13 cellular contexts compared by ENCODE assay signal in the genomic region with DNA sequence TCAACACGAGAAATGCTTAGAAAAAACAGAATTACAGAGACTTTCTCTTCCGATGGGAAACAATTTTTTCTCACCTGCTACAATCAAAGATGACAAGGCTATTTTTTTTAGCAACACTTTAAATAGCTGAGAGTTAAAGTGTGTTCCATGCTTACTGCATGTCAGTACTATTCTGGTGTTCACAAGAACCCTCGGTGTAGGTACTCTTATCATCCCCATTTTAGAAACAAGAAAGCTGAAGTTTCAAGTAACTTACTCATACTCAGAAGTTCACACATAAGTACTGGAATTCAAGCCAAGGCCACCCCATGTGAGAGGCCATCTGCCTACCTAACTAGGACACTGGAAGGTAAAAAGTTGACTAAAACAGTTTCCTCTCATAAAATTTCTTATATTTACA. TPM values are rescaled to one million over a fixed set of nuclear protein-coding genes. Genes with fewer than 3 reads are reported as not detected.
DNase-seq lines count a peak whose midpoint lies in the region; ATAC-seq and TF ChIP-seq lines count a peak whose summit lies in the region.
"Had no signal": no experiment of that assay in that cellular context is flagged by ENCODE, and none has a peak within 500 bp of the region (broad histone marks: within the 10 kb centered on the region; RNA-seq: fewer than 3 reads in every experiment).

No MANE protein-coding gene starts in this region.

- no peaks in the 10 kb centered on the region for H3K4me1 Mint-ChIP-seq in T-cell
- H3K4me1 Mint-ChIP-seq in natural killer cell, result no peaks in the 10 kb centered on the region
- H3K4me1 Mint-ChIP-seq: activated naive CD4-positive, alpha-beta T cell treated with anti-CD3 and anti-CD28 coated beads, Interleukin-2, amount 50 U/mL, for 24 hours; H9 had no signal

- H3K4me3 Mint-ChIP-seq in T-cell (no peak overlapping the region), natural killer cell (no peak overlapping the region)
- H3K4me3 Mint-ChIP-seq: activated naive CD4-positive, alpha-beta T cell treated with anti-CD3 and anti-CD28 coated beads, Interleukin-2, amount 50 U/mL, for 24 hours; H9; stimulated activated naive CD8-positive, alpha-beta T cell treated with anti-CD3 and anti-CD28 coated beads, Interleukin-15, Interleukin-2, amounts not matched to agents 100 ng/mL and 50 ng/mL, for 24 hours had no signal

- H3K9me3 ChIP-seq in left lung, result no peaks in the 10 kb centered on the region
- H3K9me3 ChIP-seq: spleen had no signal

- peaks cover 0 to 7% of the 10 kb centered on the region in 2 donors for H3K4me1 ChIP-seq in left lung

- no peaks in the 10 kb centered on the region for H3K36me3 ChIP-seq in left lung
- H3K36me3 ChIP-seq: spleen had no signal

- no peak overlapping the region for H3K4me3 ChIP-seq in left lung
- H3K4me3 ChIP-seq: spleen had no signal

- H3K27ac Mint-ChIP-seq in T-cell, result no peak overlapping the region
- no peak overlapping the region for H3K27ac Mint-ChIP-seq in natural killer cell
- H3K27ac Mint-ChIP-seq: activated naive CD4-positive, alpha-beta T cell treated with anti-CD3 and anti-CD28 coated beads, Interleukin-2, amount 50 U/mL, for 24 hours; H9; stimulated activated naive CD8-positive, alpha-beta T cell treated with anti-CD3 and anti-CD28 coated beads, Interleukin-15, Interleukin-2, amounts not matched to agents 100 ng/mL and 50 ng/mL, for 24 hours had no signal

- no peak for TF ChIP-seq CTCF in left lung (IDR thresholded peaks at IDR 0.05)
- TF ChIP-seq CTCF in natural killer cell (IDR thresholded peaks at IDR 0.05), result no peak

- H3K36me3 Mint-ChIP-seq in T-cell (no peaks in the 10 kb centered on the region), natural killer cell (no peaks in the 10 kb centered on the region)
- H3K36me3 Mint-ChIP-seq: activated naive CD4-positive, alpha-beta T cell treated with anti-CD3 and anti-CD28 coated beads, Interleukin-2, amount 50 U/mL, for 24 hours had no signal

- ATAC-seq in GM18517 (IDR thresholded peaks at IDR 0.05; ENCODE audit: unreplicated experiment) (peak; percentile 69), GM21515 (IDR thresholded peaks at IDR 0.05; ENCODE audit: unreplicated experiment) (peak; percentile 71), HG03095 (IDR thresholded peaks at IDR 0.05; ENCODE audit: unreplicated experiment) (peak; percentile 79), left lung (peak; percentile 52), T-cell (replicated peaks in 1 of 4) (no peak), natural killer cell (no peak)

- DNase-seq in left lung (no peak), T-cell (no peak), natural killer cell (no peak), retina (no peak)
- DNase-seq: H9, hippocampal formation, kidney glomerular epithelial cell, spleen had no signal

- POLR2A ChIA-PET in T-cell (lab: Charles Lee), result no interaction called here

- H3K27me3 Mint-ChIP-seq in T-cell (peaks cover 17 to 31% of the 10 kb centered on the region in 2 donors), natural killer cell (ENCODE audit: low read depth in 2 of 2) (peaks cover 19 to 20% of the 10 kb centered on the region in 2 donors)

- peak overlapping the region in 1 of 2 donors; percentile 16 for H3K27ac ChIP-seq in left lung
- H3K27ac ChIP-seq: spleen had no signal

- intact Hi-C loops in left lung (cut with DNase I), result no loop called here
- intact Hi-C loops in natural killer cell (cut with micrococcal nuclease), result no loop called here

- CTCF ChIA-PET in T-cell (lab: Charles Lee), result no interaction called here

- H3K9me3 Mint-ChIP-seq in T-cell, result no peaks in the 10 kb centered on the region
- H3K9me3 Mint-ChIP-seq in natural killer cell, result no peaks in the 10 kb centered on the region
- H3K9me3 Mint-ChIP-seq: activated naive CD4-positive, alpha-beta T cell treated with anti-CD3 and anti-CD28 coated beads, Interleukin-2, amount 50 U/mL, for 24 hours; H9; stimulated activated naive CD8-positive, alpha-beta T cell treated with anti-CD3 and anti-CD28 coated beads, Interleukin-15, Interleukin-2, amounts not matched to agents 100 ng/mL and 50 ng/mL, for 24 hours had no signal

- H3K27me3 ChIP-seq in left lung, result no peaks in the 10 kb centered on the region

RNA-seq across cellular contexts. Expression of a gene that starts 9.0 kb away (rescaled TPM):
- total RNA-seq in left lung (10 to 100 TPM; 28.1 to 52.1 TPM), T-cell (under 1 TPM in 4 of 5 donors, not detected in 1; 0.19 to 0.35 (median 0.24) TPM), natural killer cell (under 1 TPM; 0.07 to 0.60 (median 0.36) TPM)

Comparison
In these comparisons a context has a peak if more than half of its experiments do, and no peak if none do; other contexts are left out.
1. ATAC-seq: peak in GM18517 (single experiment), GM21515 (single experiment), HG03095 (single experiment) and left lung (single experiment); none in T-cell (0 of 4) and natural killer cell (0 of 3).
2. RNA of a gene that starts 9.0 kb away (total RNA-seq): 28.1 to 52.1 TPM in left lung; 0.07 to 0.60 TPM in natural killer cell and 0.19 to 0.35 TPM in T-cell; every median in the first group is over 10 times any median in the second.